In genomic region chr12:71438670-71439361, GRCh38 we compare ENCODE assay signal across 10 cellular contexts. TPM values are rescaled to one million over a fixed set of nuclear protein-coding genes. Genes with fewer than 3 reads are reported as not detected.
DNase-seq lines count a peak whose midpoint lies in the region; ATAC-seq, FAIRE-seq and TF ChIP-seq lines count a peak whose summit lies in the region.
"Had no signal": no experiment of that assay in that cellular context is flagged by ENCODE, and none has a peak within 500 bp of the region (broad histone marks: within the 10 kb centered on the region; RNA-seq: fewer than 3 reads in every experiment).

No MANE protein-coding gene starts in this region.

- H3K4me1 ChIP-seq in right atrium auricular region = peaks cover 0 to 24% of the 10 kb centered on the region in 2 donors
- H3K4me1 ChIP-seq in gastrocnemius medialis = peaks cover 13 to 28% of the 10 kb centered on the region in 2 donors

- H3K4me3 ChIP-seq in right atrium auricular region (peak overlapping the region; percentile 15 to 49), gastrocnemius medialis (peak overlapping the region; percentile 52 to 67 (median 66))

- in situ Hi-C loops in gastrocnemius medialis (cut with MboI; ENCODE audit: low sequenced_read_pairs in 4 of 4) = no loop called here

- ATAC-seq in gastrocnemius medialis = peak; percentile 46 to 61
- no peak for ATAC-seq in HG03135 (IDR thresholded peaks at IDR 0.05; ENCODE audit: unreplicated experiment)

- H3K27ac ChIP-seq in right atrium auricular region (no peak overlapping the region), gastrocnemius medialis (peak overlapping the region; percentile 70 to 82 (median 71))

- TF ChIP-seq POLR2A in gastrocnemius medialis (IDR thresholded peaks at IDR 0.05) (no peak), GM12892 (IDR thresholded peaks at IDR 0.05; ENCODE audit: low read depth, low read length) (no peak)

- DNase-seq in NCI-H1417 (lab: John Stamatoyannopoulos, UW) (peak; percentile 12 to 84 (median 77)), NCI-H1417 treated with DMSO at 0.1 percent for 48 hours (lab: John Stamatoyannopoulos, UW) (no peak), SW480 (ENCODE audit: low spot score) (peak; percentile 44), right atrium auricular region (ENCODE audit: low spot score) (no peak), gastrocnemius medialis (no peak), GM12892 (ENCODE audit: insufficient read length) (no peak), NCI-H1694 treated with DMSO at 0.1 percent for 48 hours (lab: John Stamatoyannopoulos, UW) (no peak)

- intact Hi-C loops in gastrocnemius medialis (cut with DNase I; ENCODE audit: low total_unique reads) = no loop called here

- TF ChIP-seq CTCF in right atrium auricular region (IDR thresholded peaks at IDR 0.05) = no peak
- no peak for TF ChIP-seq CTCF in gastrocnemius medialis (IDR thresholded peaks at IDR 0.05 in 4 of 5, conservative IDR thresholded peaks at IDR 0.05 in 1 of 5)

- H3K9me3 ChIP-seq in right atrium auricular region = peaks cover 0 to 19% of the 10 kb centered on the region in 2 donors
- no peaks in the 10 kb centered on the region for H3K9me3 ChIP-seq in gastrocnemius medialis

- no peak for FAIRE-seq in GM12892 (lab: Jason Lieb, UNC)

- no peaks in the 10 kb centered on the region for H3K36me3 ChIP-seq in right atrium auricular region
- H3K36me3 ChIP-seq in gastrocnemius medialis = no peaks in the 10 kb centered on the region

- H3K27me3 ChIP-seq in right atrium auricular region (peaks cover 0 to 9% of the 10 kb centered on the region in 2 donors), gastrocnemius medialis (peaks cover 0 to 6% (median 0%) of the 10 kb centered on the region in 3 donors)

RNA-seq across cellular contexts. Expression of gene LGR5, which starts 0.8 kb away (rescaled TPM):
- total RNA-seq in right atrium auricular region (under 1 TPM; 0.19 to 0.31 TPM), gastrocnemius medialis (10 to 100 TPM in 2 of 4 donors, 1 to 10 TPM in 2; 8.7 to 40.1 (median 24.3) TPM)
- polyA plus RNA-seq in GM12892 (2012; ENCODE audit: missing spikeins) = not detected
- total RNA-seq: myocyte had no signal
- polyA plus RNA-seq: AG04450 had no signal

Comparison
In these comparisons a context has a peak if more than half of its experiments do, and no peak if none do; other contexts are left out.
1. DNase-seq: peak in NCI-H1417 (3 of 3) and SW480 (single experiment); none in NCI-H1417 treated with DMSO at 0.1 percent for 48 hours (single experiment), right atrium auricular region (single experiment), gastrocnemius medialis (0 of 2), GM12892 (single experiment) and NCI-H1694 treated with DMSO at 0.1 percent for 48 hours (single experiment).
2. H3K27ac ChIP-seq: peak in gastrocnemius medialis (4 of 4); none in right atrium auricular region (0 of 2).
3. RNA of gene LGR5, which starts 0.8 kb away (total RNA-seq): 8.7 to 40.1 TPM in gastrocnemius medialis; 0.19 to 0.31 TPM in right atrium auricular region; every median in the first group is over 4 times any median in the second.